Comparison of ENCODE assay signal across 9 cellular contexts in genomic region chr22:29167032-29167911, GRCh38. TPM values are rescaled to one million over a fixed set of nuclear protein-coding genes. Genes with fewer than 3 reads are reported as not detected.
DNase-seq lines count a peak whose midpoint lies in the region; ATAC-seq and TF ChIP-seq lines count a peak whose summit lies in the region.
"Had no signal": no experiment of that assay in that cellular context is flagged by ENCODE, and none has a peak within 500 bp of the region (broad histone marks: within the 10 kb centered on the region; RNA-seq: fewer than 3 reads in every experiment).

No MANE protein-coding gene starts in this region.

- no peaks in the 10 kb centered on the region for H3K36me3 ChIP-seq in hepatocyte (replicated peaks; ENCODE audit: insufficient read depth, low read depth)

- TF ChIP-seq CTCF in hepatocyte (IDR thresholded peaks at IDR 0.05; ENCODE audit: poor library complexity), result no peak

- H3K27me3 Mint-ChIP-seq in T-helper 17 cell, result peaks cover 24% of the 10 kb centered on the region
- H3K27me3 Mint-ChIP-seq in naive thymus-derived CD8-positive, alpha-beta T cell, result peaks cover 5 to 26% (median 13%) of the 10 kb centered on the region in 5 donors

- no peaks in the 10 kb centered on the region for H4K20me1 ChIP-seq in hepatocyte (ENCODE audit: insufficient read depth, poor library complexity, severe bottlenecking)

- H3K4me3 Mint-ChIP-seq in T-helper 17 cell, result peak overlapping the region; percentile 73
- peak overlapping the region in 8 of 10 donors; percentile 42 to 72 (median 52) for H3K4me3 Mint-ChIP-seq in naive thymus-derived CD8-positive, alpha-beta T cell

- peak; percentile 63 for DNase-seq in activated CD8-positive, alpha-beta memory T cell treated with anti-CD3 and anti-CD28 coated beads for 24 hours
- DNase-seq in activated CD8-positive, alpha-beta memory T cell treated with anti-CD3 and anti-CD28 coated beads, Interleukin-2, amount 50 U/mL, for 4 hours, result no peak
- peak in 1 of 3 donors; percentile 21 for DNase-seq in T-helper 17 cell
- peak in 8 of 10 donors; percentile 3 to 69 (median 23) for DNase-seq in naive thymus-derived CD8-positive, alpha-beta T cell
- DNase-seq in hepatocyte (ENCODE audit: low spot score), result no peak
- DNase-seq in COR-L47 (lab: John Stamatoyannopoulos, UW), result no peak
- DNase-seq in NCI-H345 treated with DMSO at 0.1 percent for 48 hours (lab: John Stamatoyannopoulos, UW; ENCODE audit: unreplicated experiment), result no peak

- H3K9me3 ChIP-seq in T-helper 17 cell (ENCODE audit: control insufficient read depth, low read length, poor library complexity, severe bottlenecking), result no peaks in the 10 kb centered on the region
- H3K9me3 ChIP-seq in hepatocyte (ENCODE audit: low read depth), result no peaks in the 10 kb centered on the region

- 89% methylated on average over 22 of the region's 22 CpGs for WGBS in hepatocyte (ENCODE audit: low lambda C conversion rate, missing lambda C conversion rate)

- H3K4me1 Mint-ChIP-seq in T-helper 17 cell, result peaks cover 16% of the 10 kb centered on the region
- peaks cover 9 to 27% (median 19%) of the 10 kb centered on the region in 4 donors for H3K4me1 Mint-ChIP-seq in naive thymus-derived CD8-positive, alpha-beta T cell

- H3K79me2 ChIP-seq in hepatocyte, result no peaks in the 10 kb centered on the region

- H3K9me2 ChIP-seq in hepatocyte (replicated peaks; ENCODE audit: insufficient read depth), result no peaks in the 10 kb centered on the region

- no peak overlapping the region for H3K4me3 ChIP-seq in hepatocyte

- ATAC-seq in HG03060 (IDR thresholded peaks at IDR 0.05; ENCODE audit: low read depth, unreplicated experiment), result peak; percentile 88
- ATAC-seq in T-helper 17 cell, result peak; percentile 90
- peak; percentile 76 to 86 for ATAC-seq in naive thymus-derived CD8-positive, alpha-beta T cell

- no peak overlapping the region for H3K27ac ChIP-seq in hepatocyte

- POLR2A ChIA-PET in naive thymus-derived CD8-positive, alpha-beta T cell (lab: Charles Lee), result interaction anchor here (0.6 kb wide), 1 partner anchor 53 kb away, joined by 4 read pairs; no protein-coding TSS in a partner anchor

- H3K4me2 ChIP-seq in hepatocyte, result no peak overlapping the region

- H3K27ac Mint-ChIP-seq in T-helper 17 cell, result peak overlapping the region; percentile 84
- peak overlapping the region in 4 of 10 donors; percentile 27 to 77 (median 50) for H3K27ac Mint-ChIP-seq in naive thymus-derived CD8-positive, alpha-beta T cell

- no peak overlapping the region for H2AFZ ChIP-seq in hepatocyte

- no peaks in the 10 kb centered on the region for H3K4me1 ChIP-seq in hepatocyte (ENCODE audit: insufficient read depth)

- no peaks in the 10 kb centered on the region for H3K27me3 ChIP-seq in hepatocyte

- H3K9me3 Mint-ChIP-seq in naive thymus-derived CD8-positive, alpha-beta T cell, result peaks cover 0 to 6% (median 0%) of the 10 kb centered on the region in 9 donors

- peaks cover 2% of the 10 kb centered on the region for H3K36me3 Mint-ChIP-seq in T-helper 17 cell (ENCODE audit: low read depth)
- H3K36me3 Mint-ChIP-seq in naive thymus-derived CD8-positive, alpha-beta T cell, result no peaks in the 10 kb centered on the region

RNA-seq across cellular contexts. Expression of gene EMID1, which starts 38.4 kb away (rescaled TPM):
- total RNA-seq in T-helper 17 cell (not detected), hepatocyte (11.5 and 12.6 TPM in 2 replicates)
- total RNA-seq in naive thymus-derived CD8-positive, alpha-beta T cell, result not detected
- not detected for polyA plus RNA-seq in naive thymus-derived CD8-positive, alpha-beta T cell
- polyA plus RNA-seq in hepatocyte, result 14.7 and 15.0 TPM in 2 replicates
- polyA plus RNA-seq: keratinocyte had no signal

Comparison
In these comparisons a context has a peak if more than half of its experiments do, and no peak if none do; other contexts are left out.
1. DNase-seq: peak in activated CD8-positive, alpha-beta memory T cell treated with anti-CD3 and anti-CD28 coated beads for 24 hours (single experiment) and naive thymus-derived CD8-positive, alpha-beta T cell (8 of 10); none in activated CD8-positive, alpha-beta memory T cell treated with anti-CD3 and anti-CD28 coated beads, Interleukin-2, amount 50 U/mL, for 4 hours (single experiment), hepatocyte (single experiment), COR-L47 (single experiment) and NCI-H345 treated with DMSO at 0.1 percent for 48 hours (single experiment).
2. RNA of gene EMID1, which starts 38.4 kb away (total RNA-seq): 11.5 to 12.6 TPM in hepatocyte; not detected in T-helper 17 cell and not detected in naive thymus-derived CD8-positive, alpha-beta T cell; every median in the first group is over 10 times any median in the second.
3. Peak in every context shown above with its lines, with median percentiles within 50 percentile points of each other: ATAC-seq.